In genomic region chr11:66126064-66126463, GRCh38 we compare ENCODE assay signal across 1 cellular context.
TF ChIP-seq lines count a peak whose summit lies in the region.

No MANE protein-coding gene starts in this region.

TF ChIP-seq in GM12878, 131 proteins besides CTCF, POLR2A, EP300 and RAD21 (continued from another document and continues in another):
- no peak for TF ChIP-seq ZBTB40 (IDR thresholded peaks at IDR 0.05; ENCODE audit: borderline replicate concordance)
- no peak for TF ChIP-seq PBX3 (IDR thresholded peaks at IDR 0.05; ENCODE audit: insufficient replicate concordance, low read depth, low read length)
- peak; percentile 43; the same call in 1 of the 2 replicates for TF ChIP-seq SPI1 (IDR thresholded peaks at IDR 0.05; ENCODE audit: borderline replicate concordance, insufficient read depth, low read depth, low read length)
- TF ChIP-seq BACH1 (IDR thresholded peaks at IDR 0.05; ENCODE audit: borderline replicate concordance), result no peak
- no peak for TF ChIP-seq IKZF1 (conservative IDR thresholded peaks at IDR 0.05)
- no peak for TF ChIP-seq SMAD5 (IDR thresholded peaks at IDR 0.05; ENCODE audit: low read depth)
- TF ChIP-seq SUZ12 (IDR thresholded peaks at IDR 0.05; ENCODE audit: unreplicated experiment), result no peak
- TF ChIP-seq TCF12 (IDR thresholded peaks at IDR 0.05; ENCODE audit: low read depth, low read length), result no peak
- TF ChIP-seq SMAD1 (IDR thresholded peaks at IDR 0.05; ENCODE audit: low read depth, partially characterized antibody), result no peak
- 0 out of 2 replicates have a peak, but pooled peaks have one; percentile 5 for TF ChIP-seq NR2F1 (conservative IDR thresholded peaks at IDR 0.05)
- no peak for TF ChIP-seq E2F4 (IDR thresholded peaks at IDR 0.05; ENCODE audit: low read depth, low read length)
- TF ChIP-seq ZBTB33 (IDR thresholded peaks at IDR 0.05), result no peak
- no peak for TF ChIP-seq POU2F2 (IDR thresholded peaks at IDR 0.05; ENCODE audit: borderline replicate concordance, low read depth, low read length)
- peak; percentile 70 to 72; a peak in 3 of 4 replicates for TF ChIP-seq IKZF2 (IDR thresholded peaks at IDR 0.05)
- TF ChIP-seq PML (IDR thresholded peaks at IDR 0.05; ENCODE audit: low read length), result no peak
- TF ChIP-seq SMC3 (IDR thresholded peaks at IDR 0.05; ENCODE audit: borderline replicate concordance, low read length), result no peak
- TF ChIP-seq, protein P1, sequence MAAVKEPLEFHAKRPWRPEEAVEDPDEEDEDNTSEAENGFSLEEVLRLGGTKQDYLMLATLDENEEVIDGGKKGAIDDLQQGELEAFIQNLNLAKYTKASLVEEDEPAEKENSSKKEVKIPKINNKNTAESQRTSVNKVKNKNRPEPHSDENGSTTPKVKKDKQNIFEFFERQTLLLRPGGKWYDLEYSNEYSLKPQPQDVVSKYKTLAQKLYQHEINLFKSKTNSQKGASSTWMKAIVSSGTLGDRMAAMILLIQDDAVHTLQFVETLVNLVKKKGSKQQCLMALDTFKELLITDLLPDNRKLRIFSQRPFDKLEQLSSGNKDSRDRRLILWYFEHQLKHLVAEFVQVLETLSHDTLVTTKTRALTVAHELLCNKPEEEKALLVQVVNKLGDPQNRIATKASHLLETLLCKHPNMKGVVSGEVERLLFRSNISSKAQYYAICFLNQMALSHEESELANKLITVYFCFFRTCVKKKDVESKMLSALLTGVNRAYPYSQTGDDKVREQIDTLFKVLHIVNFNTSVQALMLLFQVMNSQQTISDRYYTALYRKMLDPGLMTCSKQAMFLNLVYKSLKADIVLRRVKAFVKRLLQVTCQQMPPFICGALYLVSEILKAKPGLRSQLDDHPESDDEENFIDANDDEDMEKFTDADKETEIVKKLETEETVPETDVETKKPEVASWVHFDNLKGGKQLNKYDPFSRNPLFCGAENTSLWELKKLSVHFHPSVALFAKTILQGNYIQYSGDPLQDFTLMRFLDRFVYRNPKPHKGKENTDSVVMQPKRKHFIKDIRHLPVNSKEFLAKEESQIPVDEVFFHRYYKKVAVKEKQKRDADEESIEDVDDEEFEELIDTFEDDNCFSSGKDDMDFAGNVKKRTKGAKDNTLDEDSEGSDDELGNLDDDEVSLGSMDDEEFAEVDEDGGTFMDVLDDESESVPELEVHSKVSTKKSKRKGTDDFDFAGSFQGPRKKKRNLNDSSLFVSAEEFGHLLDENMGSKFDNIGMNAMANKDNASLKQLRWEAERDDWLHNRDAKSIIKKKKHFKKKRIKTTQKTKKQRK (IDR thresholded peaks at IDR 0.05; ENCODE audit: low read depth, low read length), result no peak
- no peak for TF ChIP-seq RCOR1 (conservative IDR thresholded peaks at IDR 0.05; ENCODE audit: low read depth, low read length)
- TF ChIP-seq ASH2L (IDR thresholded peaks at IDR 0.05; ENCODE audit: borderline replicate concordance, low read depth), result no peak
- no peak for TF ChIP-seq CHD1 (IDR thresholded peaks at IDR 0.05; ENCODE audit: low read depth, low read length)
- no peak for TF ChIP-seq HDAC2 (IDR thresholded peaks at IDR 0.05)
- 0 out of 2 replicates have a peak, but pooled peaks have one; percentile 7 for TF ChIP-seq MEF2A (IDR thresholded peaks at IDR 0.05; ENCODE audit: insufficient read depth, low read depth, low read length)
- no peak for TF ChIP-seq HDAC6 (IDR thresholded peaks at IDR 0.05; ENCODE audit: unreplicated experiment)
- TF ChIP-seq FOS (IDR thresholded peaks at IDR 0.05; ENCODE audit: borderline replicate concordance, extremely low read depth, insufficient read length), result no peak
- TF ChIP-seq HDGF (IDR thresholded peaks at IDR 0.05), result no peak
- no peak for TF ChIP-seq IRF3 (IDR thresholded peaks at IDR 0.05)
- TF ChIP-seq MLLT1 (IDR thresholded peaks at IDR 0.05), result no peak
- TF ChIP-seq TCF3 (IDR thresholded peaks at IDR 0.05; ENCODE audit: borderline replicate concordance, insufficient read depth, low read depth, low read length), result no peak
- no peak for TF ChIP-seq JUNB (IDR thresholded peaks at IDR 0.05)
- TF ChIP-seq SP1 (IDR thresholded peaks at IDR 0.05; ENCODE audit: low read depth, low read length), result peak; percentile 36
- TF ChIP-seq CHD2 (IDR thresholded peaks at IDR 0.05; ENCODE audit: borderline replicate concordance, low read depth, low read length), result 0 out of 2 replicates have a peak, but pooled peaks have one; percentile 13
- no peak for TF ChIP-seq CBX3 (IDR thresholded peaks at IDR 0.05; ENCODE audit: borderline replicate concordance, low read depth)
- TF ChIP-seq, protein P2, sequence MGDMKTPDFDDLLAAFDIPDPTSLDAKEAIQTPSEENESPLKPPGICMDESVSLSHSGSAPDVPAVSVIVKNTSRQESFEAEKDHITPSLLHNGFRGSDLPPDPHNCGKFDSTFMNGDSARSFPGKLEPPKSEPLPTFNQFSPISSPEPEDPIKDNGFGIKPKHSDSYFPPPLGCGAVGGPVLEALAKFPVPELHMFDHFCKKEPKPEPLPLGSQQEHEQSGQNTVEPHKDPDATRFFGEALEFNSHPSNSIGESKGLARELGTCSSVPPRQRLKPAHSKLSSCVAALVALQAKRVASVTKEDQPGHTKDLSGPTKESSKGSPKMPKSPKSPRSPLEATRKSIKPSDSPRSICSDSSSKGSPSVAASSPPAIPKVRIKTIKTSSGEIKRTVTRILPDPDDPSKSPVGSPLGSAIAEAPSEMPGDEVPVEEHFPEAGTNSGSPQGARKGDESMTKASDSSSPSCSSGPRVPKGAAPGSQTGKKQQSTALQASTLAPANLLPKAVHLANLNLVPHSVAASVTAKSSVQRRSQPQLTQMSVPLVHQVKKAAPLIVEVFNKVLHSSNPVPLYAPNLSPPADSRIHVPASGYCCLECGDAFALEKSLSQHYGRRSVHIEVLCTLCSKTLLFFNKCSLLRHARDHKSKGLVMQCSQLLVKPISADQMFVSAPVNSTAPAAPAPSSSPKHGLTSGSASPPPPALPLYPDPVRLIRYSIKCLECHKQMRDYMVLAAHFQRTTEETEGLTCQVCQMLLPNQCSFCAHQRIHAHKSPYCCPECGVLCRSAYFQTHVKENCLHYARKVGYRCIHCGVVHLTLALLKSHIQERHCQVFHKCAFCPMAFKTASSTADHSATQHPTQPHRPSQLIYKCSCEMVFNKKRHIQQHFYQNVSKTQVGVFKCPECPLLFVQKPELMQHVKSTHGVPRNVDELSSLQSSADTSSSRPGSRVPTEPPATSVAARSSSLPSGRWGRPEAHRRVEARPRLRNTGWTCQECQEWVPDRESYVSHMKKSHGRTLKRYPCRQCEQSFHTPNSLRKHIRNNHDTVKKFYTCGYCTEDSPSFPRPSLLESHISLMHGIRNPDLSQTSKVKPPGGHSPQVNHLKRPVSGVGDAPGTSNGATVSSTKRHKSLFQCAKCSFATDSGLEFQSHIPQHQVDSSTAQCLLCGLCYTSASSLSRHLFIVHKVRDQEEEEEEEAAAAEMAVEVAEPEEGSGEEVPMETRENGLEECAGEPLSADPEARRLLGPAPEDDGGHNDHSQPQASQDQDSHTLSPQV (IDR thresholded peaks at IDR 0.05), result no peak
- TF ChIP-seq ZNF274 (IDR thresholded peaks at IDR 0.05; ENCODE audit: insufficient read depth, insufficient read length), result no peak
- TF ChIP-seq, protein P3, sequence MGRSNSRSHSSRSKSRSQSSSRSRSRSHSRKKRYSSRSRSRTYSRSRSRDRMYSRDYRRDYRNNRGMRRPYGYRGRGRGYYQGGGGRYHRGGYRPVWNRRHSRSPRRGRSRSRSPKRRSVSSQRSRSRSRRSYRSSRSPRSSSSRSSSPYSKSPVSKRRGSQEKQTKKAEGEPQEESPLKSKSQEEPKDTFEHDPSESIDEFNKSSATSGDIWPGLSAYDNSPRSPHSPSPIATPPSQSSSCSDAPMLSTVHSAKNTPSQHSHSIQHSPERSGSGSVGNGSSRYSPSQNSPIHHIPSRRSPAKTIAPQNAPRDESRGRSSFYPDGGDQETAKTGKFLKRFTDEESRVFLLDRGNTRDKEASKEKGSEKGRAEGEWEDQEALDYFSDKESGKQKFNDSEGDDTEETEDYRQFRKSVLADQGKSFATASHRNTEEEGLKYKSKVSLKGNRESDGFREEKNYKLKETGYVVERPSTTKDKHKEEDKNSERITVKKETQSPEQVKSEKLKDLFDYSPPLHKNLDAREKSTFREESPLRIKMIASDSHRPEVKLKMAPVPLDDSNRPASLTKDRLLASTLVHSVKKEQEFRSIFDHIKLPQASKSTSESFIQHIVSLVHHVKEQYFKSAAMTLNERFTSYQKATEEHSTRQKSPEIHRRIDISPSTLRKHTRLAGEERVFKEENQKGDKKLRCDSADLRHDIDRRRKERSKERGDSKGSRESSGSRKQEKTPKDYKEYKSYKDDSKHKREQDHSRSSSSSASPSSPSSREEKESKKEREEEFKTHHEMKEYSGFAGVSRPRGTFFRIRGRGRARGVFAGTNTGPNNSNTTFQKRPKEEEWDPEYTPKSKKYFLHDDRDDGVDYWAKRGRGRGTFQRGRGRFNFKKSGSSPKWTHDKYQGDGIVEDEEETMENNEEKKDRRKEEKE (IDR thresholded peaks at IDR 0.05), result no peak
- TF ChIP-seq EGR1 (IDR thresholded peaks at IDR 0.05; ENCODE audit: borderline replicate concordance in 1 of 2, low read depth in 2 of 2, low read length in 2 of 2), result no peak
- TF ChIP-seq WRNIP1 (IDR thresholded peaks at IDR 0.05; ENCODE audit: borderline replicate concordance, low read depth, low read length), result no peak
